In the genomic region with DNA sequence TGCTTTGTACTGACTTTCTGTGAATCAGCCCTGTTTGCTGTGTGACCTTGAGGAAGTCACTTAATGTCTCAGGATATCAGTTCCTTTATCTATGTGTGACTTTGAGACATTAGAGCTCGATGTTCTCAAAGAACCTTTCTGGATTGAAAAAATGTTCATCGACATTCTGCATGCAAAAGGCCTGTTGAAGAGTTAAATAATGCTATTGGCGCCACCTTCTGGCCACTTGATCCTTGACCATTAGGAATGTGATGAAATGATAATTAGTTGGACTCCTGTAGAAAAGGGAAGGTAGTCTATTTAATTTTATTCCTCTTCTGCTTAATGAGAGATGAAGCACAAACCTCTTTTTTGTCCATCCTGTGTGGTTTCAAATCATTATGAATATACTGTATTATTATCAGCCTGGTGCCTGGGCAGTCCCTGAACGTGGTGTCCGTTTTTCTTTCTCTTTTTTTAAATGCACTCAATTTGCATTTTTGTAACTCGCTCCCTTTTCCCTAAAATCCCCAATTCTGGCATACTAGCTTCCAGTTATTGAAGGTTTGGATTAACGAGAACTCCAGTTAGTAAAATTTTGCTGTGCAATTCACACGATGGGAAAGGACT, we compare ENCODE assay signal across 1 cellular context.
TF ChIP-seq lines count a peak whose summit lies in the region.

No MANE protein-coding gene starts in this region.

TF ChIP-seq in K562, 482 proteins besides CTCF, POLR2A, EP300 and RAD21 (continued from another document):
- TF ChIP-seq CEBPG (CRISPR knock-in tag; IDR thresholded peaks at IDR 0.05) (no peak), CEBPG (tag; conservative IDR thresholded peaks at IDR 0.05 in 1 of 2, IDR thresholded peaks at IDR 0.05 in 1 of 2) (peak; percentile 29 to 50; a peak in 3 of 4 replicates), SMC3 (conservative IDR thresholded peaks at IDR 0.05; ENCODE audit: insufficient read depth, low read depth, low read length) (peak; percentile 71), ARNT (IDR thresholded peaks at IDR 0.05) (peak in 1 of 2 experiments; percentile 67; a peak in 1 of 4 replicates), RNF2 (IDR thresholded peaks at IDR 0.05) (0 out of 2 replicates have a peak, but pooled peaks have one; percentile 2), RAD51 (IDR thresholded peaks at IDR 0.05; ENCODE audit: borderline replicate concordance, low read depth) (no peak), JUND (IDR thresholded peaks at IDR 0.05; ENCODE audit: borderline replicate concordance, low read depth, low read length) (peak; percentile 11; the same call in 1 of the 2 replicates), JUND (tag; IDR thresholded peaks at IDR 0.05; ENCODE audit: borderline replicate concordance, low read depth, low read length) (no peak)
- TF ChIP-seq, protein P1, sequence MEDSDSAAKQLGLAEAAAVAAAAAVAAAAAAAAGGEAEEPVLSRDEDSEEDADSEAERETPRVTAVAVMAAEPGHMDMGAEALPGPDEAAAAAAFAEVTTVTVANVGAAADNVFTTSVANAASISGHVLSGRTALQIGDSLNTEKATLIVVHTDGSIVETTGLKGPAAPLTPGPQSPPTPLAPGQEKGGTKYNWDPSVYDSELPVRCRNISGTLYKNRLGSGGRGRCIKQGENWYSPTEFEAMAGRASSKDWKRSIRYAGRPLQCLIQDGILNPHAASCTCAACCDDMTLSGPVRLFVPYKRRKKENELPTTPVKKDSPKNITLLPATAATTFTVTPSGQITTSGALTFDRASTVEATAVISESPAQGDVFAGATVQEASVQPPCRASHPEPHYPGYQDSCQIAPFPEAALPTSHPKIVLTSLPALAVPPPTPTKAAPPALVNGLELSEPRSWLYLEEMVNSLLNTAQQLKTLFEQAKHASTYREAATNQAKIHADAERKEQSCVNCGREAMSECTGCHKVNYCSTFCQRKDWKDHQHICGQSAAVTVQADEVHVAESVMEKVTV (CRISPR knock-in tag; IDR thresholded peaks at IDR 0.05), result peak; percentile 51
